In genomic region chr6:150813319-150813992, GRCh38 we compare ENCODE assay signal across 7 cellular contexts. TPM values are rescaled to one million over a fixed set of nuclear protein-coding genes. Genes with fewer than 3 reads are reported as not detected.
DNase-seq lines count a peak whose midpoint lies in the region; ATAC-seq, FAIRE-seq and TF ChIP-seq lines count a peak whose summit lies in the region.

No MANE protein-coding gene starts in this region.

- H3K4me1 ChIP-seq in fibroblast of lung (ENCODE audit: control insufficient read depth, extremely low read depth, insufficient read depth, low read length), result peaks cover 7% of the 10 kb centered on the region

- no peak overlapping the region for H2AFZ ChIP-seq in fibroblast of lung (ENCODE audit: low read length)

- TF ChIP-seq CTCF in fibroblast of lung (conservative IDR thresholded peaks at IDR 0.05 in 1 of 2, IDR thresholded peaks at IDR 0.05 in 1 of 2; ENCODE audit: low read depth in 1 of 2, low read length in 2 of 2), result no peak
- no peak for TF ChIP-seq CTCF in D721Med (IDR thresholded peaks at IDR 0.05; ENCODE audit: insufficient read depth, missing control alignments)

- FAIRE-seq in D721Med (lab: Jason Lieb, UNC), result no peak

- H3K4me2 ChIP-seq in fibroblast of lung (ENCODE audit: extremely low read depth, insufficient read depth, low read length), result peak overlapping the region; percentile 10

- H3K9me3 ChIP-seq in T-helper 17 cell (ENCODE audit: control insufficient read depth, low read length, poor library complexity, severe bottlenecking), result no peaks in the 10 kb centered on the region
- no peaks in the 10 kb centered on the region for H3K9me3 ChIP-seq in fibroblast of lung (ENCODE audit: control insufficient read depth, insufficient read depth, low read depth, low read length)

- H3K4me3 Mint-ChIP-seq in T-helper 17 cell, result no peak overlapping the region

- H3K4me1 Mint-ChIP-seq in T-helper 17 cell, result peaks cover 16% of the 10 kb centered on the region

- no peaks in the 10 kb centered on the region for H3K36me3 ChIP-seq in fibroblast of lung (ENCODE audit: control insufficient read depth, insufficient read depth, low read length)

- no peaks in the 10 kb centered on the region for H4K20me1 ChIP-seq in fibroblast of lung (ENCODE audit: control insufficient read depth, extremely low read depth, insufficient read depth, low read length)

- H3K27ac Mint-ChIP-seq in T-helper 17 cell, result peak overlapping the region; percentile 61

- no peak overlapping the region for H3K9ac ChIP-seq in fibroblast of lung (ENCODE audit: insufficient read depth, low read length)

- no peaks in the 10 kb centered on the region for H3K79me2 ChIP-seq in fibroblast of lung (ENCODE audit: control insufficient read depth, insufficient read depth, low read length)

- ATAC-seq in GM18867 (IDR thresholded peaks at IDR 0.05; ENCODE audit: unreplicated experiment), result peak; percentile 55
- peak; percentile 76 for ATAC-seq in HG02759 (IDR thresholded peaks at IDR 0.05; ENCODE audit: unreplicated experiment)
- peak; percentile 69 for ATAC-seq in T-helper 17 cell

- H3K27ac ChIP-seq in fibroblast of lung (ENCODE audit: insufficient read depth, low read length), result no peak overlapping the region

- no peak overlapping the region for H3K4me3 ChIP-seq in fibroblast of lung (replicated peaks in 1 of 4; ENCODE audit: control extremely low read depth in 1 of 4, insufficient read depth in 1 of 4, low read depth in 3 of 4, low read length in 4 of 4)

- peaks cover 36% of the 10 kb centered on the region for H3K27me3 Mint-ChIP-seq in T-helper 17 cell

- DNase-seq in T-helper 17 cell (no peak), fibroblast of lung (ENCODE audit: low read depth in 2 of 2) (peak; percentile 65 to 74), D721Med (ENCODE audit: insufficient read length, low spot score) (no peak), SW 1271 (lab: John Stamatoyannopoulos, UW) (no peak)
- peak; percentile 53 for DNase-seq in stimulated activated CD4-positive, alpha-beta T cell treated with anti-CD3 and anti-CD28 coated beads, Interleukin-4, amount 100 ng/mL, for 24 hours

- H3K36me3 Mint-ChIP-seq in T-helper 17 cell (ENCODE audit: low read depth), result peaks cover 4% of the 10 kb centered on the region

- H3K27me3 ChIP-seq in fibroblast of lung (ENCODE audit: control insufficient read depth, insufficient read depth, low read length), result no peaks in the 10 kb centered on the region

RNA-seq across cellular contexts. Expression of gene MTHFD1L, which starts 52.0 kb away (rescaled TPM):
- 10 to 100 TPM; 14.5 to 22.1 TPM for total RNA-seq in T-helper 17 cell
- total RNA-seq in fibroblast of lung, result 43.4 and 48.9 TPM in 2 replicates
- 36.1 and 51.1 TPM in 2 replicates for polyA plus RNA-seq in fibroblast of lung
- polyA plus RNA-seq in fibroblast of lung (2012), result 43.1 and 63.7 TPM in 2 replicates
- 14.8 and 38.7 TPM in 2 replicates for polyA minus RNA-seq in fibroblast of lung (ENCODE audit: low replicate concordance)

Comparison
In these comparisons a context has a peak if more than half of its experiments do, and no peak if none do; other contexts are left out.
1. DNase-seq: peak in fibroblast of lung (2 of 2) and stimulated activated CD4-positive, alpha-beta T cell treated with anti-CD3 and anti-CD28 coated beads, Interleukin-4, amount 100 ng/mL, for 24 hours (single experiment); none in T-helper 17 cell (0 of 3), D721Med (single experiment) and SW 1271 (0 of 2).
2. Peak in every context shown above with its lines, with median percentiles within 50 percentile points of each other: ATAC-seq.